In genomic region chr11:12198261-12198925, GRCh38 we compare ENCODE assay signal across 13 cellular contexts.
DNase-seq lines count a peak whose midpoint lies in the region; ATAC-seq lines count a peak whose summit lies in the region.
"Had no signal": no experiment of that assay in that cellular context is flagged by ENCODE, and none has a peak within 500 bp of the region (broad histone marks: within the 10 kb centered on the region; RNA-seq: fewer than 3 reads in every experiment).

No MANE protein-coding gene starts in this region.

- H3K4me3 Mint-ChIP-seq in CD4-positive, alpha-beta memory T cell = peak overlapping the region; percentile 86 to 96 (median 92)
- peak overlapping the region; percentile 89 to 91 for H3K4me3 Mint-ChIP-seq in activated T-cell treated with anti-CD3 and anti-CD28 coated beads, Interleukin-2, amount 50 U/mL, for 72 hours

- peaks cover 73% of the 10 kb centered on the region for H3K4me1 ChIP-seq in CD4-positive, alpha-beta memory T cell (ENCODE audit: insufficient read depth, low read length)
- peaks cover 68% of the 10 kb centered on the region for H3K4me1 ChIP-seq in mesodermal cell (ENCODE audit: control insufficient read depth, insufficient read depth, low read length, poor library complexity, severe bottlenecking)

- intact Hi-C loops in CD4-positive, alpha-beta memory T cell (cut with micrococcal nuclease) = loop anchor here (5.0 kb wide), 1 partner anchor 86 kb away; the partner anchor contains the start of gene MICAL2

- peak overlapping the region; percentile 87 to 98 (median 98) for H3K27ac Mint-ChIP-seq in CD4-positive, alpha-beta memory T cell
- H3K27ac Mint-ChIP-seq in activated T-cell treated with anti-CD3 and anti-CD28 coated beads, Interleukin-2, amount 50 U/mL, for 72 hours = peak overlapping the region; percentile 97

- DNase-seq in NCI-H2029 (lab: John Stamatoyannopoulos, UW) = peak; percentile 24
- no peak for DNase-seq in NCI-H2029 treated with DMSO at 0.1 percent for 48 hours (lab: John Stamatoyannopoulos, UW)
- DNase-seq in CD4-positive, alpha-beta memory T cell = peak in 1 of 5 donors; percentile 17
- DNase-seq in activated T-cell treated with anti-CD3 and anti-CD28 coated beads, Interleukin-2, amount 50 U/mL, for 72 hours = peak in 1 of 2 donors; percentile 43
- DNase-seq in H4 (ENCODE audit: low spot score) = no peak
- DNase-seq: 8988T, kidney, natural killer cell had no signal

- peaks cover 52 to 86% (median 69%) of the 10 kb centered on the region in 4 donors for H3K4me1 Mint-ChIP-seq in CD4-positive, alpha-beta memory T cell
- peaks cover 85% of the 10 kb centered on the region for H3K4me1 Mint-ChIP-seq in activated T-cell treated with anti-CD3 and anti-CD28 coated beads, Interleukin-2, amount 50 U/mL, for 72 hours (ENCODE audit: low read depth)

- peak overlapping the region in 1 of 2 donors; percentile 17 for H3K4me3 ChIP-seq in CD4-positive, alpha-beta memory T cell (ENCODE audit: low read length in 2 of 2)
- no peak overlapping the region for H3K4me3 ChIP-seq in mesodermal cell (ENCODE audit: extremely low read depth, insufficient read depth, low read length, poor library complexity, severe bottlenecking)
- H3K4me3 ChIP-seq: K562, suprapubic skin had no signal

- H3K27ac ChIP-seq in CD4-positive, alpha-beta memory T cell (ENCODE audit: low read depth, low read length) = peak overlapping the region; percentile 52
- peak overlapping the region; percentile 99 for H3K27ac ChIP-seq in mesodermal cell (ENCODE audit: low read depth, low read length, severe bottlenecking)
- H3K27ac ChIP-seq: suprapubic skin had no signal

- no peaks in the 10 kb centered on the region for H3K36me3 ChIP-seq in CD4-positive, alpha-beta memory T cell (ENCODE audit: insufficient read depth, low read length)
- peaks cover 33% of the 10 kb centered on the region for H3K36me3 ChIP-seq in mesodermal cell (ENCODE audit: control insufficient read depth, insufficient read depth, low read length)
- H3K36me3 ChIP-seq: suprapubic skin had no signal

- POLR2A ChIA-PET in CD4-positive, alpha-beta memory T cell (lab: Charles Lee; ENCODE audit: partially characterized antibody) = interaction anchor here (1.1 to 17.9 kb wide), 6 partner anchors 8 to 238 kb away, joined by 3 to 251 read pairs (median 16); no protein-coding TSS in a partner anchor

- WGBS in mesodermal cell (ENCODE audit: insufficient coverage in 2 of 2), 2 experiments = 93 to 98% methylated on average over 5 to 6 of the region's 6 CpGs

- peaks cover 2 to 4% of the 10 kb centered on the region in 2 donors for H3K36me3 Mint-ChIP-seq in CD4-positive, alpha-beta memory T cell
- peaks cover 27 to 48% of the 10 kb centered on the region in 2 donors for H3K36me3 Mint-ChIP-seq in activated T-cell treated with anti-CD3 and anti-CD28 coated beads, Interleukin-2, amount 50 U/mL, for 72 hours (ENCODE audit: insufficient read depth in 2 of 2)
- H3K36me3 Mint-ChIP-seq: natural killer cell had no signal

- no peaks in the 10 kb centered on the region for H3K27me3 Mint-ChIP-seq in CD4-positive, alpha-beta memory T cell
- no peaks in the 10 kb centered on the region for H3K27me3 Mint-ChIP-seq in activated T-cell treated with anti-CD3 and anti-CD28 coated beads, Interleukin-2, amount 50 U/mL, for 72 hours (ENCODE audit: low read depth)

- peak; percentile 23 to 46 for ATAC-seq in activated T-cell treated with anti-CD3 and anti-CD28 coated beads, Interleukin-2, amount 50 U/mL, for 72 hours (replicated peaks in 1 of 2)
- ATAC-seq in HG03432 (IDR thresholded peaks at IDR 0.05; ENCODE audit: unreplicated experiment) (no peak), HG03469 (IDR thresholded peaks at IDR 0.05; ENCODE audit: unreplicated experiment) (no peak)
- ATAC-seq: K562 had no signal

- H3K9me3 ChIP-seq in CD4-positive, alpha-beta memory T cell (ENCODE audit: control insufficient read depth in 1 of 2, low read length in 2 of 2) = no peaks in the 10 kb centered on the region
- H3K9me3 ChIP-seq in mesodermal cell (ENCODE audit: control insufficient read depth, low read length) = no peaks in the 10 kb centered on the region
- H3K9me3 ChIP-seq: suprapubic skin had no signal

- CTCF ChIA-PET in CD4-positive, alpha-beta memory T cell (lab: Charles Lee; ENCODE audit: partially characterized antibody) = interaction anchor here (1.1 to 6.2 kb wide), 10 partner anchors 9 to 109 kb away, joined by 3 to 54 read pairs (median 4); no protein-coding TSS in a partner anchor

- no peaks in the 10 kb centered on the region for H3K27me3 ChIP-seq in CD4-positive, alpha-beta memory T cell (ENCODE audit: insufficient read depth, low read length)
- H3K27me3 ChIP-seq: suprapubic skin had no signal

- no peaks in the 10 kb centered on the region for H3K9me3 Mint-ChIP-seq in CD4-positive, alpha-beta memory T cell
- H3K9me3 Mint-ChIP-seq in activated T-cell treated with anti-CD3 and anti-CD28 coated beads, Interleukin-2, amount 50 U/mL, for 72 hours = peaks cover 0 to 3% of the 10 kb centered on the region in 2 donors
- H3K9me3 Mint-ChIP-seq: natural killer cell had no signal

Comparison
In these comparisons a context has a peak if more than half of its experiments do, and no peak if none do; other contexts are left out.
1. ATAC-seq: peak in activated T-cell treated with anti-CD3 and anti-CD28 coated beads, Interleukin-2, amount 50 U/mL, for 72 hours (2 of 2); none in HG03432 (single experiment) and HG03469 (single experiment).